Comparison of ENCODE assay signal across 8 cellular contexts in genomic region chr6:112043032-112044007, GRCh38. TPM values are rescaled to one million over a fixed set of nuclear protein-coding genes. Genes with fewer than 3 reads are reported as not detected.
DNase-seq lines count a peak whose midpoint lies in the region; ATAC-seq, FAIRE-seq and TF ChIP-seq lines count a peak whose summit lies in the region.

No MANE protein-coding gene starts in this region.

- peaks cover 3% of the 10 kb centered on the region for H3K27me3 Mint-ChIP-seq in Caco-2 (ENCODE audit: insufficient read depth, unreplicated experiment)

- peak overlapping the region; percentile 73 for H3K27ac Mint-ChIP-seq in Caco-2 (ENCODE audit: unreplicated experiment)

- H3K4me1 Mint-ChIP-seq in Caco-2 (ENCODE audit: low read depth, unreplicated experiment) = no peaks in the 10 kb centered on the region

- H3K9me3 ChIP-seq in Caco-2 = no peaks in the 10 kb centered on the region
- peaks cover 5% of the 10 kb centered on the region; the same call in 1 of the 2 replicates for H3K9me3 ChIP-seq in HUES48 (ENCODE audit: control insufficient read depth, insufficient read depth, low read length)
- H3K9me3 ChIP-seq in mesodermal cell (ENCODE audit: control insufficient read depth, low read length) = no peaks in the 10 kb centered on the region

- no peaks in the 10 kb centered on the region for H3K36me3 Mint-ChIP-seq in Caco-2 (ENCODE audit: insufficient read depth, unreplicated experiment)

- no peaks in the 10 kb centered on the region for H3K27me3 ChIP-seq in Caco-2 (replicated peaks; ENCODE audit: control insufficient read depth, insufficient read depth, low read length)
- H3K27me3 ChIP-seq in HUES48 (ENCODE audit: control insufficient read depth, insufficient read depth, low read length) = no peaks in the 10 kb centered on the region

- H3K27ac ChIP-seq in HUES48 (ENCODE audit: low read depth, low read length) (peak overlapping the region; percentile 92), mesodermal cell (ENCODE audit: low read depth, low read length, severe bottlenecking) (peak overlapping the region; percentile 77)

- ATAC-seq in GM21423 (IDR thresholded peaks at IDR 0.05; ENCODE audit: unreplicated experiment) = peak; percentile 94

- H3K4me3 ChIP-seq in Caco-2 (ENCODE audit: low read depth, low read length) (peak overlapping the region; percentile 59), HUES48 (ENCODE audit: low read depth, low read length) (peak overlapping the region; percentile 95), mesodermal cell (ENCODE audit: extremely low read depth, insufficient read depth, low read length, poor library complexity, severe bottlenecking) (peak overlapping the region; percentile 52)

- peak overlapping the region; percentile 79 for H3K9ac ChIP-seq in HUES48 (ENCODE audit: low read depth, low read length)

- DNase-seq in Caco-2 (peak; percentile 89), NOMO-1 treated with dmso at 0.1 percent for 144 hours (lab: John Stamatoyannopoulos, UW; ENCODE audit: unreplicated experiment) (peak; percentile 88)
- DNase-seq in activated CD8-positive, alpha-beta memory T cell treated with anti-CD3 and anti-CD28 coated beads, Interleukin-2, amount 50 U/mL, for 1 hour (ENCODE audit: extremely low read depth) = peak; percentile 84
- DNase-seq in stimulated activated CD8-positive, alpha-beta memory T cell treated with anti-CD3 and anti-CD28 coated beads, Interleukin-15, amount 100 ng/mL, for 24 hours (ENCODE audit: low read depth) = peak; percentile 76

- TF ChIP-seq CTCF in Caco-2 (IDR thresholded peaks at IDR 0.05; ENCODE audit: insufficient read depth in 1 of 2, low read depth in 1 of 2, low read length in 1 of 2, severe bottlenecking in 1 of 2, unreplicated experiment in 1 of 2) = peak; percentile 89 to 96

- CTCF ChIA-PET in Caco-2 (lab: Charles Lee) = interaction anchor here (0.6 to 1.3 kb wide), 13 partner anchors 9 to 985 kb away, joined by 3 to 30 read pairs (median 5); partner anchors contain the start of genes FAM229B and TUBE1

- H3K9me3 Mint-ChIP-seq in Caco-2 (ENCODE audit: unreplicated experiment) = no peaks in the 10 kb centered on the region

- BruUV-seq in Caco-2 (replicated peaks; lab: Mats Ljungman, UMichigan) = no TSS peak

- WGBS in mesodermal cell (ENCODE audit: insufficient coverage in 2 of 2), 2 experiments = 0 to 1% methylated on average over 19 to 27 of the region's 36 CpGs

- intact Hi-C loops in Caco-2 (cut with micrococcal nuclease; ENCODE audit: unreplicated experiment) = loop anchor here (1.0 kb wide), 5 partner anchors 33 to 784 kb away; partner anchors contain the start of gene FYN

- peak overlapping the region; percentile 83 for H3K4me3 Mint-ChIP-seq in Caco-2 (ENCODE audit: unreplicated experiment)

- POLR2A ChIA-PET in Caco-2 (lab: Charles Lee) = no interaction called here

- peak; percentile 79 for FAIRE-seq in endometrium (lab: Jason Lieb, UNC)

- H3K36me3 ChIP-seq in Caco-2 (ENCODE audit: control insufficient read depth, insufficient read depth, low read length) (no peaks in the 10 kb centered on the region), HUES48 (ENCODE audit: control insufficient read depth, insufficient read depth, low read length) (no peaks in the 10 kb centered on the region), mesodermal cell (ENCODE audit: control insufficient read depth, insufficient read depth, low read length) (no peaks in the 10 kb centered on the region)

- H3K4me1 ChIP-seq in Caco-2 = peaks cover 3% of the 10 kb centered on the region; the same call in 1 of the 2 replicates
- H3K4me1 ChIP-seq in HUES48 (ENCODE audit: control insufficient read depth, insufficient read depth, low read length) = peaks cover 7% of the 10 kb centered on the region; the same call in 1 of the 2 replicates
- peaks cover 18% of the 10 kb centered on the region for H3K4me1 ChIP-seq in mesodermal cell (ENCODE audit: control insufficient read depth, insufficient read depth, low read length, poor library complexity, severe bottlenecking)

RNA-seq across cellular contexts. Expression of gene CCN6, which starts 10.6 kb away (rescaled TPM):
- total RNA-seq in Caco-2 (2022) = not detected in 2 replicates
- polyA plus RNA-seq in mesodermal cell (2013, experiment 1 of 2) = not detected
- polyA plus RNA-seq in mesodermal cell (2013, experiment 2 of 2) = not detected

RNA-seq across cellular contexts. Expression of gene TUBE1, which starts 44.0 kb away (rescaled TPM):
- total RNA-seq in Caco-2 (2022) = 26.3 and 30.8 TPM in 2 replicates
- 18.4 TPM for polyA plus RNA-seq in mesodermal cell (2013, experiment 1 of 2)
- 21.7 TPM for polyA plus RNA-seq in mesodermal cell (2013, experiment 2 of 2)

RNA-seq across cellular contexts. Expression of gene FAM229B, which starts 44.1 kb away (rescaled TPM):
- total RNA-seq in Caco-2 (2022) = 1.9 and 2.0 TPM in 2 replicates
- polyA plus RNA-seq in mesodermal cell (2013, experiment 1 of 2) = 19.9 TPM
- 19.4 TPM for polyA plus RNA-seq in mesodermal cell (2013, experiment 2 of 2)

Comparison
In these comparisons a context has a peak if more than half of its experiments do, and no peak if none do; other contexts are left out.
1. Peak in every context shown above with its lines: DNase-seq, ATAC-seq, H3K4me3 ChIP-seq and H3K27ac ChIP-seq.